Comparison of ENCODE assay signal across 24 cellular contexts in the genomic region with DNA sequence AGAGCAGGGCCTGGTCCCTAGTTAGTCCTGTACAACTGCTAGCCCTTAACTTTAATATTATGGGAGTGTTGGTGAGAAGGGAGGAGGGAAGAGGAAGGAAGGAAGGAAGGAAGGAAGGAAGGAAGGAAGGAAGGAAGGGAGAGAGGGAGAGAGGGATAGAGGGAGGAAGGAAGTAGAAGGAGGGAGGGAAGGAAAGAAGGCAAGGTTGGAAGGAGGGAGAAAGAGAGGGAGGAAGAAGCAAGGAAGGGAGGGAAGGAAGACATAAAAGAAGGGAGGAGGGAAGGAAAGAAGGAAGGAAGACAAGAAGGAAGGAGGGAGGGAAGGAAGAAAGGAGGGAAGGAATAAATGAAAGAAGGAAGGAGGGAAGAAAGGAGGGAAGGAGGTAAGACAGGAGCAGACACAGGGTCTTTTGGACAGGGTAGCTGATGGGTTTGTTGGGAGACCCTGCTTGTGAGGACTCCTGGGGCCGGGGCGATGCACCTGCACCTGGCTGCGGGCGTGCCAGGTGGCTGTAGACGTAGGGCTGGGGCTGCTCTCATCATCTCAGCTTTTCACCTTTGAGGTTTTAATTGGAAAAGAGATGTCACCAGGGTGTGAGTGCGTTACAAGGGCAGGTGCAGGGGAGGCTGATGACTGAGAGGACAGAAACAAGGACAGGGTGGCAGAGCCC. TPM values are rescaled to one million over a fixed set of nuclear protein-coding genes. Genes with fewer than 3 reads are reported as not detected.
DNase-seq lines count a peak whose midpoint lies in the region; ATAC-seq and TF ChIP-seq lines count a peak whose summit lies in the region.
"Had no signal": no experiment of that assay in that cellular context is flagged by ENCODE, and none has a peak within 500 bp of the region (broad histone marks: within the 10 kb centered on the region; RNA-seq: fewer than 3 reads in every experiment).

No MANE protein-coding gene starts in this region.

- POLR2A ChIA-PET in WTC11 (lab: Charles Lee): no interaction called here

- no peaks in the 10 kb centered on the region for H3K9me3 ChIP-seq in upper lobe of right lung
- H3K9me3 ChIP-seq: A549, SK-N-SH had no signal

- H3K27me3 Mint-ChIP-seq in WTC11 (ENCODE audit: low read depth) (peaks cover 23% of the 10 kb centered on the region), progenitor cell of endocrine pancreas (peaks cover 42% of the 10 kb centered on the region)

- peaks cover 19% of the 10 kb centered on the region for H3K27me3 ChIP-seq in upper lobe of right lung

- no peak overlapping the region for H3K27ac ChIP-seq in upper lobe of right lung
- H3K27ac ChIP-seq: A549, GM23248 had no signal

- H3K4me1 Mint-ChIP-seq in WTC11 (0 out of 2 replicates have a peak, but pooled peaks cover 4% of the 10 kb centered on the region), progenitor cell of endocrine pancreas (ENCODE audit: low read depth) (peaks cover 13% of the 10 kb centered on the region)

- no peaks in the 10 kb centered on the region for H3K36me3 ChIP-seq in upper lobe of right lung

- peak; percentile 7 for DNase-seq in NCI-H510A (lab: John Stamatoyannopoulos, UW)
- no peak for DNase-seq in NCI-H510A treated with DMSO at 0.1 percent for 48 hours (lab: John Stamatoyannopoulos, UW)
- DNase-seq in COLO668 (lab: John Stamatoyannopoulos, UW; ENCODE audit: unreplicated experiment): peak; percentile 31
- DNase-seq in NCI-H345 (lab: John Stamatoyannopoulos, UW): peak; percentile 26
- peak; percentile 28 for DNase-seq in upper lobe of right lung
- no peak for DNase-seq in WTC11 (ENCODE audit: low spot score)
- no peak for DNase-seq in progenitor cell of endocrine pancreas (ENCODE audit: low spot score, unreplicated experiment)
- DNase-seq: CD4-positive, CD25-positive, alpha-beta regulatory T cell; COR-L47; DND-41; GM23248; H9; KBM-7; MM.1S; NCI-H1048; NCI-H1694 treated with DMSO at 0.1 percent for 48 hours; NCI-H2081 treated with DMSO at 0.1 percent for 48 hours; NCI-H524 treated with DMSO at 0.1 percent for 48 hours; SIG-M5; SK-N-SH; T-helper 2 cell had no signal

- H3K4me3 Mint-ChIP-seq in WTC11: no peak overlapping the region
- H3K4me3 Mint-ChIP-seq in progenitor cell of endocrine pancreas (ENCODE audit: low read depth): no peak overlapping the region
- H3K4me3 Mint-ChIP-seq: B cell; CD4-positive, CD25-positive, alpha-beta regulatory T cell; H9 had no signal

- CTCF ChIA-PET in WTC11 (lab: Charles Lee): no interaction called here

- H3K9me3 Mint-ChIP-seq in WTC11 (no peaks in the 10 kb centered on the region), progenitor cell of endocrine pancreas (ENCODE audit: low read depth) (no peaks in the 10 kb centered on the region)
- H3K9me3 Mint-ChIP-seq: H9 had no signal

- H3K27ac Mint-ChIP-seq in WTC11 (no peak overlapping the region), progenitor cell of endocrine pancreas (no peak overlapping the region)
- H3K27ac Mint-ChIP-seq: B cell; CD4-positive, CD25-positive, alpha-beta regulatory T cell had no signal

- intact Hi-C loops in upper lobe of right lung (cut with DNase I): no loop called here

- no peak for TF ChIP-seq CTCF in upper lobe of right lung (IDR thresholded peaks at IDR 0.05)
- no peak for TF ChIP-seq CTCF in WTC11 (IDR thresholded peaks at IDR 0.05)
- TF ChIP-seq CTCF in progenitor cell of endocrine pancreas (IDR thresholded peaks at IDR 0.05; ENCODE audit: unreplicated experiment): no peak

- ATAC-seq in upper lobe of right lung: no peak
- ATAC-seq in WTC11: no peak
- ATAC-seq: A549, GM12878 had no signal

- no peaks in the 10 kb centered on the region for H3K36me3 Mint-ChIP-seq in WTC11
- H3K36me3 Mint-ChIP-seq in progenitor cell of endocrine pancreas (ENCODE audit: insufficient read depth): no peaks in the 10 kb centered on the region
- H3K36me3 Mint-ChIP-seq: CD4-positive, CD25-positive, alpha-beta regulatory T cell had no signal

- H3K4me3 ChIP-seq in upper lobe of right lung: no peak overlapping the region
- H3K4me3 ChIP-seq: A549, GM12878, GM23248 had no signal

- no peaks in the 10 kb centered on the region for H3K4me1 ChIP-seq in upper lobe of right lung
- H3K4me1 ChIP-seq: A549 had no signal

TF ChIP-seq in WTC11, 78 proteins besides CTCF, POLR2A, EP300 and RAD21:
- TF ChIP-seq, protein P1, sequence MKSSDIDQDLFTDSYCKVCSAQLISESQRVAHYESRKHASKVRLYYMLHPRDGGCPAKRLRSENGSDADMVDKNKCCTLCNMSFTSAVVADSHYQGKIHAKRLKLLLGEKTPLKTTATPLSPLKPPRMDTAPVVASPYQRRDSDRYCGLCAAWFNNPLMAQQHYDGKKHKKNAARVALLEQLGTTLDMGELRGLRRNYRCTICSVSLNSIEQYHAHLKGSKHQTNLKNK (CRISPR knock-in tag; IDR thresholded peaks at IDR 0.05): no peak
- TF ChIP-seq, protein P2, sequence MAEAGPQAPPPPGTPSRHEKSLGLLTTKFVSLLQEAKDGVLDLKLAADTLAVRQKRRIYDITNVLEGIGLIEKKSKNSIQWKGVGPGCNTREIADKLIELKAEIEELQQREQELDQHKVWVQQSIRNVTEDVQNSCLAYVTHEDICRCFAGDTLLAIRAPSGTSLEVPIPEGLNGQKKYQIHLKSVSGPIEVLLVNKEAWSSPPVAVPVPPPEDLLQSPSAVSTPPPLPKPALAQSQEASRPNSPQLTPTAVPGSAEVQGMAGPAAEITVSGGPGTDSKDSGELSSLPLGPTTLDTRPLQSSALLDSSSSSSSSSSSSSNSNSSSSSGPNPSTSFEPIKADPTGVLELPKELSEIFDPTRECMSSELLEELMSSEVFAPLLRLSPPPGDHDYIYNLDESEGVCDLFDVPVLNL (CRISPR knock-in tag; IDR thresholded peaks at IDR 0.05; ENCODE audit: borderline replicate concordance, low read depth): no peak
- TF ChIP-seq ZNF263 (CRISPR knock-in tag; IDR thresholded peaks at IDR 0.05; ENCODE audit: low read depth): no peak
- TF ChIP-seq ZNF416 (CRISPR knock-in tag; IDR thresholded peaks at IDR 0.05): no peak

RNA-seq across cellular contexts. Expression of a gene that starts 5.9 kb away (rescaled TPM):
- total RNA-seq in upper lobe of right lung (3.3 TPM), WTC11 (2021) (3.2 to 4.4 TPM (median 3.7 TPM) in 3 replicates), progenitor cell of endocrine pancreas (5.4 and 6.5 TPM in 2 replicates)

Comparison
In these comparisons a context has a peak if more than half of its experiments do, and no peak if none do; other contexts are left out.
1. DNase-seq: peak in NCI-H510A (single experiment), COLO668 (single experiment), NCI-H345 (single experiment) and upper lobe of right lung (single experiment); none in NCI-H510A treated with DMSO at 0.1 percent for 48 hours (single experiment), WTC11 (single experiment) and progenitor cell of endocrine pancreas (single experiment).